ENCODE assay signal across 20 cellular contexts in the genomic region with DNA sequence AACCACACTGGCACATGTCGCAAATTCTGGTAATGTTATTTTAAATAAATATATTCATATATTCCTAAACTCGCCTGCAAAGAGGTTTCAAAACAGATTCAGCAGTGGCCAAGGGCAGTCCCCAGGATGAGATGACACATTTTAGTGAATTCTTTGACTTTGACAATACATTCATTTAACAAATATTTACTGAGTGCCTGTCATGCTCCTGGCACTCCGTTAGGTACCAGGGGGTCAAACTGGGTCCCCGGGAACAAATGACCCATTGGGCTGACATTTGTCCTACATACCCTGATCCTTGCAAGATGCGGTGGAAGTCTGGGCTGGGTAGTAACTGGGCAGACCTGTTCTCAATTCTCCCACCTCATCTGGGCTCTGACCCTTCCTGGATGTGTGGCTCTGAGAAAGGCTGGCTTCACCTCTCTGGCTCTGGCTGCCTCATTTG.
DNase-seq lines count a peak whose midpoint lies in the region; ATAC-seq and TF ChIP-seq lines count a peak whose summit lies in the region.
"Had no signal": no experiment of that assay in that cellular context is flagged by ENCODE, and none has a peak within 500 bp of the region (broad histone marks: within the 10 kb centered on the region; RNA-seq: fewer than 3 reads in every experiment).

No MANE protein-coding gene starts in this region.

- H3K14ac ChIP-seq in IMR-90 (replicated peaks; ENCODE audit: low read depth, low read length): no peak overlapping the region; the same call in 1 of the 2 replicates

- DNase-seq in activated T-cell treated with anti-CD3 and anti-CD28 coated beads, Interleukin-2, amount 50 U/mL, for 24 hours: no peak
- DNase-seq in activated T-cell treated with anti-CD3 and anti-CD28 coated beads, Interleukin-2, amount 50 U/mL, for 1 hour: no peak
- DNase-seq in IMR-90 (no peak), caudate nucleus (lab: John Stamatoyannopoulos, UW) (peak in 1 of 61 donors; percentile 26), GOT3 (lab: John Stamatoyannopoulos, UW) (no peak)
- DNase-seq in stimulated activated naive CD8-positive, alpha-beta T cell treated with anti-CD3 and anti-CD28 coated beads, Interleukin-15, amount 100 ng/mL, for 72 hours: no peak
- DNase-seq: Caco-2, gastrocnemius medialis, GDM1, Karpas-422, left lung, NCI-H1417 treated with DMSO at 0.1 percent for 48 hours, T-helper 1 cell had no signal

- H3K27ac ChIP-seq in IMR-90 (ENCODE audit: insufficient read depth, low read length) (no peak overlapping the region), caudate nucleus (ENCODE audit: low read depth, low read length) (peak overlapping the region; percentile 61), gastroesophageal sphincter (no peak overlapping the region)
- H3K27ac ChIP-seq: ascending aorta, epithelial cell of prostate, gastrocnemius medialis, HL-60, left lung had no signal

- H3K9ac ChIP-seq in IMR-90 (ENCODE audit: low read depth, low read length): no peak overlapping the region

- H3K9me1 ChIP-seq in IMR-90 (ENCODE audit: insufficient read depth, low read length): peaks cover 10% of the 10 kb centered on the region

- no peak overlapping the region for H2BK5ac ChIP-seq in IMR-90 (ENCODE audit: low read depth, low read length, poor library complexity, severe bottlenecking)

- no peak overlapping the region for H2BK120ac ChIP-seq in IMR-90 (ENCODE audit: low read depth, low read length)

- no peak overlapping the region for H3K18ac ChIP-seq in IMR-90 (ENCODE audit: low read depth, low read length)

- TF ChIP-seq RAD21 in IMR-90 (IDR thresholded peaks at IDR 0.05; ENCODE audit: low read length): no peak

- H2BK15ac ChIP-seq in IMR-90 (ENCODE audit: low read depth, low read length): no peak overlapping the region

- H3K4ac ChIP-seq in IMR-90 (ENCODE audit: low read depth, low read length): peak overlapping the region; percentile 35; the same call in 1 of the 2 replicates

- peak overlapping the region; percentile 90 for H3K27ac Mint-ChIP-seq in activated T-cell treated with anti-CD3 and anti-CD28 coated beads, Interleukin-2, amount 50 U/mL, for 24 hours
- H3K27ac Mint-ChIP-seq in stimulated activated naive CD8-positive, alpha-beta T cell treated with anti-CD3 and anti-CD28 coated beads, Interleukin-15, amount 100 ng/mL, for 72 hours: peak overlapping the region; percentile 35 to 91
- H3K27ac Mint-ChIP-seq: stimulated activated memory B cell treated with anti-CD40 and anti-IgM and Interleukin-4, amounts not matched to agents 10 μg/mL and 1 μg/mL and 100 μg/mL, for 72 hours had no signal

- no peak overlapping the region for H2BK20ac ChIP-seq in IMR-90 (ENCODE audit: low read depth, low read length)

- H3K9me3 Mint-ChIP-seq in activated T-cell treated with anti-CD3 and anti-CD28 coated beads, Interleukin-2, amount 50 U/mL, for 24 hours: no peaks in the 10 kb centered on the region
- no peaks in the 10 kb centered on the region for H3K9me3 Mint-ChIP-seq in stimulated activated naive CD8-positive, alpha-beta T cell treated with anti-CD3 and anti-CD28 coated beads, Interleukin-15, amount 100 ng/mL, for 72 hours
- H3K9me3 Mint-ChIP-seq: stimulated activated memory B cell treated with anti-CD40 and anti-IgM and Interleukin-4, amounts not matched to agents 10 μg/mL and 1 μg/mL and 100 μg/mL, for 72 hours had no signal

- peaks cover 94% of the 10 kb centered on the region for H3K36me3 Mint-ChIP-seq in activated T-cell treated with anti-CD3 and anti-CD28 coated beads, Interleukin-2, amount 50 U/mL, for 24 hours (ENCODE audit: low read depth)

- CTCF ChIA-PET in IMR-90 (lab: Yijun Ruan, JAX): interaction anchor here (1.5 kb wide), 1 partner anchor 36 kb away, joined by 4 read pairs; no protein-coding TSS in a partner anchor

- H4K5ac ChIP-seq in IMR-90 (ENCODE audit: low read depth, low read length): no peak overlapping the region

- peaks cover 7% of the 10 kb centered on the region; the same call in 1 of the 2 replicates for H4K20me1 ChIP-seq in IMR-90 (ENCODE audit: insufficient read depth, low read length)

- TF ChIP-seq POLR2A in IMR-90 (IDR thresholded peaks at IDR 0.05; ENCODE audit: low read depth, low read length) (no peak), gastroesophageal sphincter (IDR thresholded peaks at IDR 0.05) (no peak)

- H3K27me3 ChIP-seq in IMR-90 (ENCODE audit: control insufficient read depth, insufficient read depth, low read length) (no peaks in the 10 kb centered on the region), gastroesophageal sphincter (no peaks in the 10 kb centered on the region)
- H3K27me3 ChIP-seq: ascending aorta, gastrocnemius medialis, left lung had no signal

- no peak overlapping the region for H3K4me3 Mint-ChIP-seq in activated T-cell treated with anti-CD3 and anti-CD28 coated beads, Interleukin-2, amount 50 U/mL, for 24 hours
- no peak overlapping the region for H3K4me3 Mint-ChIP-seq in stimulated activated naive CD8-positive, alpha-beta T cell treated with anti-CD3 and anti-CD28 coated beads, Interleukin-15, amount 100 ng/mL, for 72 hours
- H3K4me3 Mint-ChIP-seq: stimulated activated memory B cell treated with anti-CD40 and anti-IgM and Interleukin-4, amounts not matched to agents 10 μg/mL and 1 μg/mL and 100 μg/mL, for 72 hours had no signal

- BruUV-seq in IMR-90 (replicated peaks; lab: Mats Ljungman, UMichigan): no TSS peak

- TF ChIP-seq CTCF in IMR-90 (conservative IDR thresholded peaks at IDR 0.05; ENCODE audit: low read depth, low read length) (no peak), gastroesophageal sphincter (IDR thresholded peaks at IDR 0.05) (no peak)

- H3K4me1 Mint-ChIP-seq in activated T-cell treated with anti-CD3 and anti-CD28 coated beads, Interleukin-2, amount 50 U/mL, for 24 hours (ENCODE audit: low read depth): peaks cover 95% of the 10 kb centered on the region
- peaks cover 53% of the 10 kb centered on the region for H3K4me1 Mint-ChIP-seq in stimulated activated naive CD8-positive, alpha-beta T cell treated with anti-CD3 and anti-CD28 coated beads, Interleukin-15, amount 100 ng/mL, for 72 hours

- H3K4me3 ChIP-seq in IMR-90 (ENCODE audit: insufficient read depth, low read depth, low read length): no peak overlapping the region
- H3K4me3 ChIP-seq in gastroesophageal sphincter: no peak overlapping the region
- H3K4me3 ChIP-seq: ascending aorta, gastrocnemius medialis, left lung, smooth muscle cell had no signal

- in situ Hi-C loops in IMR-90 (cut with MboI; ENCODE audit: low sequenced_read_pairs): no loop called here

- no peak overlapping the region; the same call in 1 of the 2 replicates for H2AK5ac ChIP-seq in IMR-90 (ENCODE audit: low read depth, low read length)

- no peak overlapping the region for H4K8ac ChIP-seq in IMR-90 (ENCODE audit: low read depth in 2 of 2, low read length in 2 of 2)

- no peaks in the 10 kb centered on the region for H3K27me3 Mint-ChIP-seq in activated T-cell treated with anti-CD3 and anti-CD28 coated beads, Interleukin-2, amount 50 U/mL, for 24 hours
- H3K27me3 Mint-ChIP-seq in stimulated activated naive CD8-positive, alpha-beta T cell treated with anti-CD3 and anti-CD28 coated beads, Interleukin-15, amount 100 ng/mL, for 72 hours: no peaks in the 10 kb centered on the region
- H3K27me3 Mint-ChIP-seq: stimulated activated memory B cell treated with anti-CD40 and anti-IgM and Interleukin-4, amounts not matched to agents 10 μg/mL and 1 μg/mL and 100 μg/mL, for 72 hours had no signal

- H3K79me1 ChIP-seq in IMR-90 (ENCODE audit: low read depth in 1 of 2, low read length in 2 of 2): peaks cover 15 to 33% of the 10 kb centered on the region in 2 experiments

- POLR2A ChIA-PET in IMR-90 (lab: Charles Lee; ENCODE audit: unreplicated experiment): no interaction called here

- no peak overlapping the region for H3K4me2 ChIP-seq in IMR-90 (ENCODE audit: low read depth, low read length)
- H3K4me2 ChIP-seq: smooth muscle cell had no signal

- peaks cover 12% of the 10 kb centered on the region for H3K4me1 ChIP-seq in IMR-90 (ENCODE audit: control insufficient read depth, insufficient read depth, low read length)
- peaks cover 0 to 34% (median 0%) of the 10 kb centered on the region in 3 donors for H3K4me1 ChIP-seq in gastroesophageal sphincter
- H3K4me1 ChIP-seq: ascending aorta, Caco-2 had no signal

- intact Hi-C loops in IMR-90 (cut with micrococcal nuclease): no loop called here

- H4K91ac ChIP-seq in IMR-90 (ENCODE audit: insufficient read depth, low read depth, low read length): no peak overlapping the region

- H3K56ac ChIP-seq in IMR-90 (ENCODE audit: extremely low read depth, insufficient read depth, low read length): no peak overlapping the region

- ATAC-seq in IMR-90 (ENCODE audit: low read depth): no peak
- peak; percentile 15 for ATAC-seq in stimulated activated naive CD8-positive, alpha-beta T cell treated with anti-CD3 and anti-CD28 coated beads, Interleukin-15, amount 100 ng/mL, for 72 hours
- no peak for ATAC-seq in gastroesophageal sphincter
- no peak for ATAC-seq in GM19324 (IDR thresholded peaks at IDR 0.05; ENCODE audit: low FRiP score, unreplicated experiment)
- ATAC-seq: gastrocnemius medialis; left lung; stimulated activated memory B cell treated with anti-CD40 and anti-IgM and Interleukin-4, amounts not matched to agents 10 μg/mL and 1 μg/mL and 100 μg/mL, for 72 hours had no signal

- no peak overlapping the region for H2AFZ ChIP-seq in IMR-90 (replicated peaks; ENCODE audit: low read length, poor library complexity)

- peak overlapping the region; percentile 79 for H2AK9ac ChIP-seq in IMR-90 (replicated peaks; ENCODE audit: low read depth, low read length, poor library complexity)

- WGBS in IMR-90 (ENCODE audit: extremely low coverage in 2 of 2, insufficient read length in 1 of 2), 2 experiments: no CpG with 5 or more reads among the region's 5 CpGs
- 70 to 74% methylated on average over 3 to 5 of the region's 5 CpGs for WGBS in gastroesophageal sphincter (ENCODE audit: low coverage in 1 of 2), 2 donors

- H3K23ac ChIP-seq in IMR-90 (ENCODE audit: low read depth, low read length): no peak overlapping the region

- TF ChIP-seq EP300 in gastroesophageal sphincter (IDR thresholded peaks at IDR 0.05): no peak

- no peaks in the 10 kb centered on the region for H3K36me3 ChIP-seq in IMR-90 (ENCODE audit: control insufficient read depth, insufficient read depth, low read length)
- H3K36me3 ChIP-seq in gastroesophageal sphincter: no peaks in the 10 kb centered on the region
- H3K36me3 ChIP-seq: ascending aorta, gastrocnemius medialis, left lung had no signal

- H3K9me3 ChIP-seq in IMR-90 (ENCODE audit: control insufficient read depth, insufficient read depth, low read length) (no peaks in the 10 kb centered on the region), gastroesophageal sphincter (no peaks in the 10 kb centered on the region)
- H3K9me3 ChIP-seq: ascending aorta, Caco-2, gastrocnemius medialis, left lung had no signal

- dilution Hi-C loops in IMR-90 (cut with HindIII; ENCODE audit: low sequenced_read_pairs, unreplicated experiment): no loop called here

TF ChIP-seq in IMR-90, 13 proteins besides CTCF, POLR2A, EP300 and RAD21 (continues in another document):
- TF ChIP-seq SMC3 (IDR thresholded peaks at IDR 0.05; ENCODE audit: low read depth, low read length): no peak
